ENCODE assay signal across 8 cellular contexts in the genomic region with DNA sequence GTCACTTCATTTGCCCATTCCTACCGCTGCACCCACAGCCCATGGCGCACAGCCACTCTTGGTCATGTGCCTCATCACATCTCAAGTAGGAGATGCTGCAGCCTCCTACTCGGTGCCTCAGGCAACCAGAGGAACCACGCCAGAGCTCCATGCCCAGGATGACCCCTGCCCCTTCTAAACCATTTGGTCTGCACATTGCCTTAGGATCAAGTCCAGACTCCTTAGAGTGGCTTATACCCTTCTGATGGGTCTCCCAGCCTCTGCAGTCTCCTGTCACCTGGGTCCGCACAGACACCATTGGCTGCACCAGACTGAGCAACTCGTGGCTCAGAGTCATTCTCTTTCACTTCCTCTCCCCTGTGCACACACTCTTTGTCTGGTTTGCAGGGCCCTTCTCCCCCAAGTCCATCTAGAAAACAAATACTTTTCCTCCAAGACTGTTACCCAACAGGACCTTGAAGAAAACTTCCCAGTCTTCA. TPM values are rescaled to one million over a fixed set of nuclear protein-coding genes. Genes with fewer than 3 reads are reported as not detected.
DNase-seq lines count a peak whose midpoint lies in the region; ATAC-seq lines count a peak whose summit lies in the region.
"Had no signal": no experiment of that assay in that cellular context is flagged by ENCODE, and none has a peak within 500 bp of the region (broad histone marks: within the 10 kb centered on the region; RNA-seq: fewer than 3 reads in every experiment).

No MANE protein-coding gene starts in this region.

- peak; percentile 51 for ATAC-seq in GM18873 (IDR thresholded peaks at IDR 0.05; ENCODE audit: low FRiP score, unreplicated experiment)
- ATAC-seq in HG02610 (IDR thresholded peaks at IDR 0.05; ENCODE audit: unreplicated experiment), result peak; percentile 74

- DNase-seq in NOMO-1 treated with dmso at 0.1 percent for 144 hours (lab: John Stamatoyannopoulos, UW; ENCODE audit: unreplicated experiment) (peak; percentile 76), midbrain (lab: John Stamatoyannopoulos, UW) (peak; percentile 30), NCI-H2227 treated with DMSO at 0.1 percent for 48 hours (lab: John Stamatoyannopoulos, UW) (no peak), AG08395 (ENCODE audit: low spot score) (no peak), cerebellum (ENCODE audit: low spot score) (no peak)

RNA-seq across cellular contexts. Expression of a gene that starts 2.2 kb away (rescaled TPM):
- 1.1 TPM for total RNA-seq in cerebellum
- total RNA-seq: RPMI7951 had no signal

RNA-seq across cellular contexts. Expression of a gene that starts 2.2 kb away (rescaled TPM):
- 3.4 TPM for total RNA-seq in cerebellum
- total RNA-seq: RPMI7951 had no signal

RNA-seq across cellular contexts. Expression of a gene that starts 31.9 kb away (rescaled TPM):
- total RNA-seq in cerebellum, result 1.3 TPM

RNA-seq across cellular contexts. Expression of a gene that starts 56.4 kb away (rescaled TPM):
- 121 TPM for total RNA-seq in cerebellum

RNA-seq across cellular contexts. Expression of a gene that starts 56.6 kb away (rescaled TPM):
- 29.4 TPM for total RNA-seq in cerebellum

Comparison
In these comparisons a context has a peak if more than half of its experiments do, and no peak if none do; other contexts are left out.
1. DNase-seq: peak in NOMO-1 treated with dmso at 0.1 percent for 144 hours (single experiment) and midbrain (single experiment); none in NCI-H2227 treated with DMSO at 0.1 percent for 48 hours (single experiment), AG08395 (single experiment) and cerebellum (single experiment).